Comparison of ENCODE assay signal across 8 cellular contexts in the genomic region with DNA sequence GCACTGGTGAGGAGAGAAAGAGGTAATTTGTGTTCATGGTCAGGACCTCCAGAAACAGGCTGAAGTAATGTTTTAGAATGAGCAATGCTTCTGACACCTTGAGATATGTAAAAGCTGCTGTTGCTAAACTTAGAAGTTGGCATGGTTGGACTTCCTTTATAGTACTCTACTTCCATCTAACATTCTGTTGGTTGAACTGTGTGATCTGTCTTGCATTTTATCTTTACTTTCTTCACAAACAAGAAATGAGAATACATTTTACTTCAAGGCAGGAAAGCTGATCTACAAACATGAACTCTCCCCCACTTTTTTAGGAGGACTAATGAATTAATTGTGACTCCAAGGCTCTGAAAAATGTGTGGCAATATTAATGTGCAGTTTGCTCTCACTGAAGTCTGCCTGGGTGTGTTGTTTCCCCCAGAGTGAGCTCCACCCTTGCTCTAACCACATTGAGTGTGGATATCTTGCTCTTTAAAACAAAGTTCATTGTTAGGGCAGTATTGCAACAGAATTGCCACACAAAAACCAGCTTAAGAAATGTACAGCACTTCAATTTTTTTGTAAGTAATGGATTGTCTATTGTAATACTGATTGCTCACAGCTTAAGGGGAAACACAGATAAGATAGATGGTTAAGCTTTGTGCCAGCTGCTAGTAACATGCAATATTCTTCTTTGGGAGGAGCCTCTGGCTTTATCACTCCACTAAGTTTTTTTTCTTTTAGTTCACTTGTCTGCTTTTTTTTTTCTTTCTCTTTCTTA.
DNase-seq lines count a peak whose midpoint lies in the region; ATAC-seq and TF ChIP-seq lines count a peak whose summit lies in the region.

No MANE protein-coding gene starts in this region.

- H4K5ac ChIP-seq in IMR-90 (ENCODE audit: low read depth, low read length) = no peak overlapping the region

- no peak overlapping the region for H2AK9ac ChIP-seq in IMR-90 (replicated peaks; ENCODE audit: low read depth, low read length, poor library complexity)

- no peak overlapping the region for H2BK15ac ChIP-seq in IMR-90 (ENCODE audit: low read depth, low read length)

- peak overlapping the region; percentile 13 for H3K14ac ChIP-seq in IMR-90 (replicated peaks; ENCODE audit: low read depth, low read length)

- H3K4me1 ChIP-seq in IMR-90 (ENCODE audit: control insufficient read depth, insufficient read depth, low read length) (peaks cover 17% of the 10 kb centered on the region), gastrocnemius medialis (peaks cover 44 to 54% of the 10 kb centered on the region in 2 donors)

- H3K27me3 Mint-ChIP-seq in activated CD8-positive, alpha-beta T cell treated with anti-CD3 and anti-CD28 coated beads, Interleukin-2, amount 10 ng/mL, durations not matched to agents 7 days and 5 days (ENCODE audit: low read depth) = no peaks in the 10 kb centered on the region

- in situ Hi-C loops in IMR-90 (cut with MboI; ENCODE audit: low sequenced_read_pairs) = no loop called here
- in situ Hi-C loops in gastrocnemius medialis (cut with MboI; ENCODE audit: low sequenced_read_pairs in 4 of 4) = no loop called here

- H4K20me1 ChIP-seq in IMR-90 (ENCODE audit: insufficient read depth, low read length) = 0 out of 2 replicates have a peak, but pooled peaks cover 6% of the 10 kb centered on the region

- H2AK5ac ChIP-seq in IMR-90 (ENCODE audit: low read depth, low read length) = no peak overlapping the region

- H3K23ac ChIP-seq in IMR-90 (ENCODE audit: low read depth, low read length) = peak overlapping the region; percentile 64; the same call in 1 of the 2 replicates

- H3K4me3 ChIP-seq in GM12864 (ENCODE audit: low read depth, low read length) (peak overlapping the region; percentile 35), IMR-90 (ENCODE audit: insufficient read depth, low read depth, low read length) (no peak overlapping the region), gastrocnemius medialis (peak overlapping the region; percentile 2 to 29 (median 10))

- CTCF ChIA-PET in IMR-90 (lab: Yijun Ruan, JAX) = no interaction called here
- CTCF ChIA-PET in activated CD8-positive, alpha-beta T cell treated with anti-CD3 and anti-CD28 coated beads, Interleukin-2, amount 10 ng/mL, durations not matched to agents 7 days and 5 days (lab: Charles Lee) = interaction anchor here (0.6 to 2.1 kb wide), 14 partner anchors 9 to 193 kb away, joined by 3 to 11 read pairs (median 4); partner anchors contain the start of gene ADD3

- peak overlapping the region; percentile 1; the same call in 1 of the 2 replicates for H3K18ac ChIP-seq in IMR-90 (ENCODE audit: low read depth, low read length)

- dilution Hi-C loops in IMR-90 (cut with HindIII; ENCODE audit: low sequenced_read_pairs, unreplicated experiment) = no loop called here

- H4K91ac ChIP-seq in IMR-90 (ENCODE audit: insufficient read depth, low read depth, low read length) = 0 out of 2 replicates have a peak overlapping the region, but pooled peaks have one; percentile 5

- H3K9me3 Mint-ChIP-seq in activated CD8-positive, alpha-beta T cell treated with anti-CD3 and anti-CD28 coated beads, Interleukin-2, amount 10 ng/mL, durations not matched to agents 7 days and 5 days (ENCODE audit: insufficient read depth) = no peaks in the 10 kb centered on the region

- no peak overlapping the region for H3K56ac ChIP-seq in IMR-90 (ENCODE audit: extremely low read depth, insufficient read depth, low read length)

- peak overlapping the region; percentile 15 for H2BK120ac ChIP-seq in IMR-90 (ENCODE audit: low read depth, low read length)

- H3K36me3 ChIP-seq in IMR-90 (ENCODE audit: control insufficient read depth, insufficient read depth, low read length) (no peaks in the 10 kb centered on the region), gastrocnemius medialis (no peaks in the 10 kb centered on the region)

- H3K79me1 ChIP-seq in IMR-90 (ENCODE audit: low read depth in 1 of 2, low read length in 2 of 2) = peaks cover 15 to 62% of the 10 kb centered on the region in 2 experiments

- H3K27ac ChIP-seq in IMR-90 (ENCODE audit: insufficient read depth, low read length) = peak overlapping the region; percentile 38; the same call in 1 of the 2 replicates
- peak overlapping the region; percentile 15 to 67 (median 45) for H3K27ac ChIP-seq in gastrocnemius medialis

- no peak overlapping the region for H3K9ac ChIP-seq in IMR-90 (ENCODE audit: low read depth, low read length)

- intact Hi-C loops in IMR-90 (cut with micrococcal nuclease) = no loop called here
- intact Hi-C loops in Right ventricle myocardium superior (cut with DNase I) = no loop called here
- intact Hi-C loops in gastrocnemius medialis (cut with DNase I; ENCODE audit: low total_unique reads) = loop anchor here (5.0 kb wide), 1 partner anchor 69 kb away; the partner anchor contains the start of gene ADD3
- intact Hi-C loops in posterior vena cava (cut with DNase I) = no loop called here

- no peak for TF ChIP-seq CTCF in GM12864 (IDR thresholded peaks at IDR 0.05; ENCODE audit: low read depth, low read length, missing control alignments)
- TF ChIP-seq CTCF in IMR-90 (conservative IDR thresholded peaks at IDR 0.05; ENCODE audit: low read depth, low read length) = no peak
- TF ChIP-seq CTCF in gastrocnemius medialis (IDR thresholded peaks at IDR 0.05 in 4 of 5, conservative IDR thresholded peaks at IDR 0.05 in 1 of 5) = no peak

- TF ChIP-seq POLR2A in IMR-90 (IDR thresholded peaks at IDR 0.05; ENCODE audit: low read depth, low read length) (no peak), gastrocnemius medialis (IDR thresholded peaks at IDR 0.05) (no peak)

- peaks cover 83% of the 10 kb centered on the region for H3K4me1 Mint-ChIP-seq in activated CD8-positive, alpha-beta T cell treated with anti-CD3 and anti-CD28 coated beads, Interleukin-2, amount 10 ng/mL, durations not matched to agents 7 days and 5 days (ENCODE audit: low read depth)

- POLR2A ChIA-PET in IMR-90 (lab: Charles Lee; ENCODE audit: unreplicated experiment) = no interaction called here
- POLR2A ChIA-PET in activated CD8-positive, alpha-beta T cell treated with anti-CD3 and anti-CD28 coated beads, Interleukin-2, amount 10 ng/mL, durations not matched to agents 7 days and 5 days (lab: Charles Lee) = interaction anchor here (1.0 to 3.2 kb wide), 5 partner anchors 8 to 69 kb away, joined by 3 to 19 read pairs (median 5); partner anchors contain the start of gene ADD3

- no peak overlapping the region for H2AFZ ChIP-seq in IMR-90 (replicated peaks; ENCODE audit: low read length, poor library complexity)

- peak overlapping the region; percentile 38; the same call in 1 of the 2 replicates for H3K4ac ChIP-seq in IMR-90 (ENCODE audit: low read depth, low read length)

- H3K27me3 ChIP-seq in IMR-90 (ENCODE audit: control insufficient read depth, insufficient read depth, low read length) (no peaks in the 10 kb centered on the region), gastrocnemius medialis (no peaks in the 10 kb centered on the region)

- peak overlapping the region; percentile 83 for H2BK5ac ChIP-seq in IMR-90 (ENCODE audit: low read depth, low read length, poor library complexity, severe bottlenecking)

- TF ChIP-seq RAD21 in IMR-90 (IDR thresholded peaks at IDR 0.05; ENCODE audit: low read length) = no peak

- BruUV-seq in IMR-90 (replicated peaks; lab: Mats Ljungman, UMichigan) = no TSS peak

- DNase-seq in GM12864 (ENCODE audit: low read depth) (peak; percentile 62), IMR-90 (peak; percentile 68), Right ventricle myocardium superior (no peak), gastrocnemius medialis (peak; percentile 50 to 53), posterior vena cava (ENCODE audit: low spot score) (no peak), NCI-H748 (lab: John Stamatoyannopoulos, UW; ENCODE audit: unreplicated experiment) (no peak)
- peak; percentile 63 for DNase-seq in activated CD8-positive, alpha-beta T cell treated with anti-CD3 and anti-CD28 coated beads, Interleukin-2, amount 10 ng/mL, durations not matched to agents 7 days and 5 days

- peak overlapping the region; percentile 23; the same call in 1 of the 2 replicates for H2BK20ac ChIP-seq in IMR-90 (ENCODE audit: low read depth, low read length)

- peak overlapping the region; percentile 96 for H3K27ac Mint-ChIP-seq in activated CD8-positive, alpha-beta T cell treated with anti-CD3 and anti-CD28 coated beads, Interleukin-2, amount 10 ng/mL, durations not matched to agents 7 days and 5 days

- ATAC-seq in GM21723 (IDR thresholded peaks at IDR 0.05; ENCODE audit: unreplicated experiment) = peak; percentile 81
- ATAC-seq in IMR-90 (ENCODE audit: low read depth) = peak; percentile 35
- ATAC-seq in activated CD8-positive, alpha-beta T cell treated with anti-CD3 and anti-CD28 coated beads, Interleukin-2, amount 10 ng/mL, durations not matched to agents 7 days and 5 days = peak; percentile 79
- ATAC-seq in Right ventricle myocardium superior (ENCODE audit: poor library complexity) = peak; percentile 84
- ATAC-seq in gastrocnemius medialis = peak; percentile 81

- peaks cover 37% of the 10 kb centered on the region for H3K36me3 Mint-ChIP-seq in activated CD8-positive, alpha-beta T cell treated with anti-CD3 and anti-CD28 coated beads, Interleukin-2, amount 10 ng/mL, durations not matched to agents 7 days and 5 days (ENCODE audit: low read depth)

- H3K9me3 ChIP-seq in IMR-90 (ENCODE audit: control insufficient read depth, insufficient read depth, low read length) (no peaks in the 10 kb centered on the region), gastrocnemius medialis (no peaks in the 10 kb centered on the region)

- peak overlapping the region; percentile 37 for H3K4me2 ChIP-seq in IMR-90 (ENCODE audit: low read depth, low read length)

- no peak overlapping the region for H4K8ac ChIP-seq in IMR-90 (ENCODE audit: low read depth in 2 of 2, low read length in 2 of 2)

- peak overlapping the region; percentile 84 for H3K4me3 Mint-ChIP-seq in activated CD8-positive, alpha-beta T cell treated with anti-CD3 and anti-CD28 coated beads, Interleukin-2, amount 10 ng/mL, durations not matched to agents 7 days and 5 days

- peaks cover 9% of the 10 kb centered on the region; the same call in 1 of the 2 replicates for H3K9me1 ChIP-seq in IMR-90 (ENCODE audit: insufficient read depth, low read length)

TF ChIP-seq in IMR-90, 13 proteins besides CTCF, POLR2A, EP300 and RAD21:
- no peak for TF ChIP-seq MAFK (IDR thresholded peaks at IDR 0.05; ENCODE audit: low read depth, low read length)
- peak; percentile 92 for TF ChIP-seq CEBPB (IDR thresholded peaks at IDR 0.05; ENCODE audit: low read depth, low read length)
- TF ChIP-seq MXI1 (IDR thresholded peaks at IDR 0.05; ENCODE audit: borderline replicate concordance, low read depth, low read length) = no peak
- TF ChIP-seq USF2 (IDR thresholded peaks at IDR 0.05; ENCODE audit: low read depth, low read length) = no peak

Comparison
In these comparisons a context has a peak if more than half of its experiments do, and no peak if none do; other contexts are left out.
1. DNase-seq: peak in GM12864 (single experiment), IMR-90 (single experiment), activated CD8-positive, alpha-beta T cell treated with anti-CD3 and anti-CD28 coated beads, Interleukin-2, amount 10 ng/mL, durations not matched to agents 7 days and 5 days (single experiment) and gastrocnemius medialis (2 of 2); none in Right ventricle myocardium superior (single experiment), posterior vena cava (single experiment) and NCI-H748 (single experiment).
2. Peak in every context shown above with its lines, with median percentiles within 50 percentile points of each other: ATAC-seq.